ENCODE assay signal across 1 cellular context in genomic region chr12:7439579-7440505, GRCh38.
TF ChIP-seq lines count a peak whose summit lies in the region.

No MANE protein-coding gene starts in this region.

TF ChIP-seq in K562, 482 proteins besides CTCF, POLR2A, EP300 and RAD21 (continued from another document and continues in another):
- no peak for TF ChIP-seq CHD7 (IDR thresholded peaks at IDR 0.05; ENCODE audit: low read depth, low read length)
- TF ChIP-seq KLF1 (tag; IDR thresholded peaks at IDR 0.05) = 0 out of 2 replicates have a peak, but pooled peaks have one; percentile 47
- TF ChIP-seq RFX7 (CRISPR knock-in tag; IDR thresholded peaks at IDR 0.05) = no peak
- TF ChIP-seq ZNF431 (CRISPR knock-in tag; IDR thresholded peaks at IDR 0.05) = no peak
- no peak for TF ChIP-seq DEAF1 (CRISPR knock-in tag; IDR thresholded peaks at IDR 0.05)
- TF ChIP-seq C11orf30 (IDR thresholded peaks at IDR 0.05; ENCODE audit: low read depth) = no peak
- no peak for TF ChIP-seq ZNF384 (IDR thresholded peaks at IDR 0.05; ENCODE audit: low read depth, low read length)
- TF ChIP-seq L3MBTL2 (IDR thresholded peaks at IDR 0.05) = peak; percentile 98
- TF ChIP-seq GTF2B (IDR thresholded peaks at IDR 0.05; ENCODE audit: extremely low read depth, insufficient read length) = no peak
- no peak for TF ChIP-seq ESRRB (CRISPR knock-in tag; IDR thresholded peaks at IDR 0.05; ENCODE audit: borderline replicate concordance)
- TF ChIP-seq HDAC6 (IDR thresholded peaks at IDR 0.05; ENCODE audit: low read depth, low read length) = no peak
- TF ChIP-seq BCLAF1 (IDR thresholded peaks at IDR 0.05; ENCODE audit: borderline replicate concordance in 1 of 2, control insufficient read depth in 1 of 2, low read depth in 2 of 2, low read length in 1 of 2) = no peak
- no peak for TF ChIP-seq ZBTB12 (CRISPR knock-in tag; IDR thresholded peaks at IDR 0.05)
- TF ChIP-seq ZNF263 (CRISPR knock-in tag; IDR thresholded peaks at IDR 0.05; ENCODE audit: borderline replicate concordance) = peak; percentile 92
- peak; percentile 92 for TF ChIP-seq GABPA (tag; conservative IDR thresholded peaks at IDR 0.05; ENCODE audit: low read depth)
- TF ChIP-seq NONO (IDR thresholded peaks at IDR 0.05; ENCODE audit: low read depth in 2 of 2, low read length in 1 of 2) = peak; percentile 68 to 82; a peak in 3 of 4 replicates
- TF ChIP-seq SNRNP70 (optimal IDR thresholded peaks at IDR 0.05; ENCODE audit: low read depth, low read length) = no peak
- no peak for TF ChIP-seq HINFP (tag; conservative IDR thresholded peaks at IDR 0.05; ENCODE audit: low read depth)
- TF ChIP-seq FOXA1 (IDR thresholded peaks at IDR 0.05; ENCODE audit: borderline replicate concordance) = no peak
- TF ChIP-seq BCOR (IDR thresholded peaks at IDR 0.05) = no peak
- no peak for TF ChIP-seq MLLT1 (IDR thresholded peaks at IDR 0.05)
- TF ChIP-seq POLR2B (IDR thresholded peaks at IDR 0.05; ENCODE audit: low read depth, partially characterized antibody) = peak; percentile 21
- no peak for TF ChIP-seq GABPB1 (CRISPR knock-in tag; IDR thresholded peaks at IDR 0.05)
- TF ChIP-seq ZNF584 (CRISPR knock-in tag; IDR thresholded peaks at IDR 0.05; ENCODE audit: low read depth) = 0 out of 2 replicates have a peak, but pooled peaks have one; percentile 46
- no peak for TF ChIP-seq BMI1 (IDR thresholded peaks at IDR 0.05; ENCODE audit: low read length)
- peak; percentile 9 to 62 (median 42) for TF ChIP-seq YY1 (IDR thresholded peaks at IDR 0.05; ENCODE audit: borderline replicate concordance in 1 of 3, control insufficient read depth in 1 of 3, extremely low read depth in 1 of 3, insufficient read depth in 3 of 3, insufficient read length in 1 of 3, insufficient replicate concordance in 2 of 3, low read depth in 1 of 3, low read length in 2 of 3)
- no peak for TF ChIP-seq SRSF3 (IDR thresholded peaks at IDR 0.05; ENCODE audit: insufficient read depth, low read length)
- TF ChIP-seq ARID3B (CRISPR knock-in tag; IDR thresholded peaks at IDR 0.05; ENCODE audit: borderline replicate concordance) = no peak
- no peak for TF ChIP-seq ZNF644 (tag; IDR thresholded peaks at IDR 0.05; ENCODE audit: low read depth)
- no peak for TF ChIP-seq NFIC (IDR thresholded peaks at IDR 0.05)
- no peak for TF ChIP-seq ERF (CRISPR knock-in tag; IDR thresholded peaks at IDR 0.05)
- no peak for TF ChIP-seq ZNF121 (CRISPR knock-in tag; conservative IDR thresholded peaks at IDR 0.05)
- 0 out of 4 replicates have a peak, but pooled peaks of 1 of the 2 experiments have one; percentile 13 for TF ChIP-seq RCOR1 (IDR thresholded peaks at IDR 0.05; ENCODE audit: borderline replicate concordance in 1 of 2, low read depth in 2 of 2, low read length in 2 of 2)
- TF ChIP-seq RB1 (IDR thresholded peaks at IDR 0.05; ENCODE audit: low read depth) = peak; percentile 65; the same call in 1 of the 2 replicates
- 0 out of 2 replicates have a peak, but pooled peaks have one; percentile 44 for TF ChIP-seq TARDBP (IDR thresholded peaks at IDR 0.05)
- TF ChIP-seq PYGO2 (tag; IDR thresholded peaks at IDR 0.05) = no peak
- no peak for TF ChIP-seq ZNF57 (CRISPR knock-in tag; IDR thresholded peaks at IDR 0.05)
- no peak for TF ChIP-seq ZNF197 (CRISPR knock-in tag; IDR thresholded peaks at IDR 0.05; ENCODE audit: low read depth)
